ENCODE assay signal across 1 cellular context in the genomic region with DNA sequence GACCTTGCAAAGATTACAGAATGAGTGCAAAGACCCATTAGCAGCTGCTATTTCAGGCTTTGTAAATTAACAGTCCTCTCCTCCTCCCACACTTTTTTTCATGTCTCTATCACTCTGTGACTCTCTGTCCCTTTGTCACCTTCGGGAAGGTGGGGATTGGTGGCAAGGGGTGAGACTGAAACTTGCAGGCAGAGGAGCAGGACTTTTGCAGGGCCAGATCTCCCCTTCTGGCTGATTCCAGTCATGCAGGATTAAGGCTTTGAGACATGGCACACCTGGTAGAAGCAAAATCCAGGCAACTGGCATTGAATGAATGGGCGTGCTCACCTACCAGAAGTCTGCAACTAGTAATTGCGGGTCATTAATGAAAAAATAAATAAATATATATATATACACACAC.
TF ChIP-seq lines count a peak whose summit lies in the region.

No MANE protein-coding gene starts in this region.

TF ChIP-seq in H1, 55 proteins besides CTCF, POLR2A, EP300 and RAD21:
- TF ChIP-seq TBP (IDR thresholded peaks at IDR 0.05; ENCODE audit: low read depth, low read length) (no peak), KDM5A (IDR thresholded peaks at IDR 0.05; ENCODE audit: low read length) (no peak), YY1 (IDR thresholded peaks at IDR 0.05; ENCODE audit: low read depth, low read length) (no peak), CREB1 (IDR thresholded peaks at IDR 0.05) (no peak), MAFK (IDR thresholded peaks at IDR 0.05; ENCODE audit: low read depth, low read length) (no peak), PHF8 (conservative IDR thresholded peaks at IDR 0.05; ENCODE audit: low read depth, low read length) (no peak), SUZ12 (IDR thresholded peaks at IDR 0.05; ENCODE audit: low read length) (no peak), TCF12 (IDR thresholded peaks at IDR 0.05; ENCODE audit: low read depth, low read length) (no peak), RNF2 (IDR thresholded peaks at IDR 0.05; ENCODE audit: borderline replicate concordance, low read depth, low read length, missing control alignments, poor library complexity, severe bottlenecking) (no peak), POLR2AphosphoS5 (IDR thresholded peaks at IDR 0.05; ENCODE audit: low read depth, low read length) (no peak), BACH1 (IDR thresholded peaks at IDR 0.05; ENCODE audit: low read length) (no peak), TEAD4 (IDR thresholded peaks at IDR 0.05; ENCODE audit: low read depth, low read length) (no peak), SP4 (IDR thresholded peaks at IDR 0.05; ENCODE audit: low read length) (no peak), GABPA (IDR thresholded peaks at IDR 0.05; ENCODE audit: borderline replicate concordance, insufficient read depth, low read length) (no peak)
- TF ChIP-seq, protein P1, sequence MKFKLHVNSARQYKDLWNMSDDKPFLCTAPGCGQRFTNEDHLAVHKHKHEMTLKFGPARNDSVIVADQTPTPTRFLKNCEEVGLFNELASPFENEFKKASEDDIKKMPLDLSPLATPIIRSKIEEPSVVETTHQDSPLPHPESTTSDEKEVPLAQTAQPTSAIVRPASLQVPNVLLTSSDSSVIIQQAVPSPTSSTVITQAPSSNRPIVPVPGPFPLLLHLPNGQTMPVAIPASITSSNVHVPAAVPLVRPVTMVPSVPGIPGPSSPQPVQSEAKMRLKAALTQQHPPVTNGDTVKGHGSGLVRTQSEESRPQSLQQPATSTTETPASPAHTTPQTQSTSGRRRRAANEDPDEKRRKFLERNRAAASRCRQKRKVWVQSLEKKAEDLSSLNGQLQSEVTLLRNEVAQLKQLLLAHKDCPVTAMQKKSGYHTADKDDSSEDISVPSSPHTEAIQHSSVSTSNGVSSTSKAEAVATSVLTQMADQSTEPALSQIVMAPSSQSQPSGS (IDR thresholded peaks at IDR 0.05; ENCODE audit: low read length): no peak
- TF ChIP-seq, protein P2, sequence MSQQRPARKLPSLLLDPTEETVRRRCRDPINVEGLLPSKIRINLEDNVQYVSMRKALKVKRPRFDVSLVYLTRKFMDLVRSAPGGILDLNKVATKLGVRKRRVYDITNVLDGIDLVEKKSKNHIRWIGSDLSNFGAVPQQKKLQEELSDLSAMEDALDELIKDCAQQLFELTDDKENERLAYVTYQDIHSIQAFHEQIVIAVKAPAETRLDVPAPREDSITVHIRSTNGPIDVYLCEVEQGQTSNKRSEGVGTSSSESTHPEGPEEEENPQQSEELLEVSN (IDR thresholded peaks at IDR 0.05): no peak
